Comparison of ENCODE assay signal across 1 cellular context in genomic region chr2:218294430-218294999, GRCh38.
TF ChIP-seq lines count a peak whose summit lies in the region.

No MANE protein-coding gene starts in this region.

TF ChIP-seq in HCT116, 20 proteins besides CTCF, POLR2A, EP300 and RAD21 (continued from another document):
- TF ChIP-seq CBX3 (IDR thresholded peaks at IDR 0.05; ENCODE audit: low read depth) (no peak), CEBPB (IDR thresholded peaks at IDR 0.05; ENCODE audit: low read depth) (no peak), ZBTB33 (IDR thresholded peaks at IDR 0.05; ENCODE audit: extremely low read depth, insufficient replicate concordance, low read length) (no peak), TCF7L2 (IDR thresholded peaks at IDR 0.05; ENCODE audit: borderline replicate concordance, extremely low read depth, insufficient read depth, insufficient read length) (no peak), SIN3A (IDR thresholded peaks at IDR 0.05; ENCODE audit: low read depth) (no peak), SP1 (IDR thresholded peaks at IDR 0.05; ENCODE audit: low read depth) (no peak), ATF3 (IDR thresholded peaks at IDR 0.05) (no peak), ZNF274 (IDR thresholded peaks at IDR 0.05; ENCODE audit: low read depth, low read length) (no peak), FOSL1 (IDR thresholded peaks at IDR 0.05; ENCODE audit: low read depth) (no peak)
